Comparison of ENCODE assay signal across 12 cellular contexts in genomic region chr2:119820275-119820674, GRCh38.
A peak's percentile ranks its signal among the peaks of the same experiment; 100 is the strongest.
DNase-seq lines count a peak whose midpoint lies in the region; ATAC-seq, FAIRE-seq and TF ChIP-seq lines count a peak whose summit lies in the region.
"Had no signal": no experiment of that assay in that cellular context is flagged by ENCODE, and none has a peak within 500 bp of the region (broad histone marks: within the 10 kb centered on the region; RNA-seq: fewer than 3 reads in every experiment).

No MANE protein-coding gene starts in this region.

- H3K9me3 Mint-ChIP-seq in CD4-positive, alpha-beta T cell: peaks cover 3% of the 10 kb centered on the region
- H3K9me3 Mint-ChIP-seq in immature natural killer cell: peaks cover 0 to 10% (median 0%) of the 10 kb centered on the region in 6 donors

- no peak overlapping the region for H3K27ac ChIP-seq in CD4-positive, alpha-beta T cell (ENCODE audit: low read depth, low read length)
- no peak overlapping the region for H3K27ac ChIP-seq in adrenal gland
- H3K27ac ChIP-seq in keratinocyte (ENCODE audit: control insufficient read depth, insufficient read depth, low read length): no peak overlapping the region

- H3K4me1 Mint-ChIP-seq in CD4-positive, alpha-beta T cell (ENCODE audit: low read depth): peaks cover 53% of the 10 kb centered on the region
- peaks cover 48 to 69% of the 10 kb centered on the region in 2 donors for H3K4me1 Mint-ChIP-seq in immature natural killer cell

- H3K9me1 ChIP-seq in keratinocyte (ENCODE audit: control insufficient read depth, extremely low read depth, insufficient read depth, low read length): no peaks in the 10 kb centered on the region

- peaks cover 12% of the 10 kb centered on the region for H3K79me2 ChIP-seq in keratinocyte (ENCODE audit: control insufficient read depth, insufficient read depth, low read length)

- no peak overlapping the region for H2AFZ ChIP-seq in keratinocyte (ENCODE audit: control insufficient read depth, low read length)

- H3K36me3 ChIP-seq in adrenal gland (replicated peaks in 1 of 2): no peaks in the 10 kb centered on the region
- H3K36me3 ChIP-seq in keratinocyte (ENCODE audit: control insufficient read depth in 2 of 2, extremely low read depth in 1 of 2, insufficient read depth in 2 of 2, low read length in 2 of 2): no peaks in the 10 kb centered on the region

- DNase-seq in CD4-positive, alpha-beta T cell: no peak
- DNase-seq in HS-5 (ENCODE audit: low read depth) (peak; percentile 81), adrenal gland (peak in 6 of 7 donors; percentile 30 to 64 (median 44)), keratinocyte (ENCODE audit: low read depth, low spot score) (no peak), immature natural killer cell (no peak), dedifferentiated amniotic fluid mesenchymal stem cell (ENCODE audit: extremely low spot score) (no peak)
- DNase-seq: islet precursor cell, MV-4-11 had no signal

- dilution Hi-C loops in keratinocyte (cut with MboI; ENCODE audit: extremely low pct_ligation_motif_present, low sequenced_read_pairs): no loop called here

- no peak overlapping the region for H3K4me2 ChIP-seq in keratinocyte (ENCODE audit: control insufficient read depth, extremely low read depth, insufficient read depth, low read depth, low read length)

- TF ChIP-seq CTCF in CD4-positive, alpha-beta T cell (IDR thresholded peaks at IDR 0.05): no peak
- TF ChIP-seq CTCF in adrenal gland (IDR thresholded peaks at IDR 0.05): no peak
- no peak for TF ChIP-seq CTCF in keratinocyte (optimal IDR thresholded peaks at IDR 0.05 in 1 of 3, IDR thresholded peaks at IDR 0.05 in 1 of 3, conservative IDR thresholded peaks at IDR 0.05 in 1 of 3; ENCODE audit: extremely low read depth in 1 of 3, insufficient read depth in 2 of 3, low read length in 3 of 3)

- intact Hi-C loops in CD4-positive, alpha-beta T cell (cut with DNase I, micrococcal nuclease): loop anchor here (10.0 kb wide), 2 partner anchors 305 to 355 kb away; no protein-coding TSS in a partner anchor
- intact Hi-C loops in adrenal gland (cut with DNase I): loop anchor here (5.0 to 10.0 kb wide), 2 partner anchors 65 to 68 kb away; partner anchors contain the start of gene PTPN4 (in 1 of the 2)

- peak; percentile 64 for FAIRE-seq in keratinocyte (lab: Jason Lieb, UNC)
- FAIRE-seq: G401.6 had no signal

- H3K27me3 ChIP-seq in CD4-positive, alpha-beta T cell (ENCODE audit: control insufficient read depth, insufficient read depth, low read length): no peaks in the 10 kb centered on the region
- no peaks in the 10 kb centered on the region for H3K27me3 ChIP-seq in adrenal gland
- H3K27me3 ChIP-seq in keratinocyte (ENCODE audit: control insufficient read depth, extremely low read depth, insufficient read depth, low read length): no peaks in the 10 kb centered on the region

- H3K36me3 Mint-ChIP-seq in CD4-positive, alpha-beta T cell (ENCODE audit: low read depth): peaks cover 51% of the 10 kb centered on the region
- H3K36me3 Mint-ChIP-seq in immature natural killer cell: peaks cover 14 to 18% (median 15%) of the 10 kb centered on the region in 3 donors

- H3K9ac ChIP-seq in keratinocyte (ENCODE audit: control insufficient read depth, extremely low read depth, insufficient read depth, low read length): no peak overlapping the region

- no peaks in the 10 kb centered on the region for H3K27me3 Mint-ChIP-seq in CD4-positive, alpha-beta T cell
- H3K27me3 Mint-ChIP-seq in immature natural killer cell (ENCODE audit: low read depth in 3 of 3): peaks cover 0 to 4% (median 0%) of the 10 kb centered on the region in 3 donors
- H3K27me3 Mint-ChIP-seq: stimulated activated naive CD8-positive, alpha-beta T cell treated with anti-CD3 and anti-CD28 coated beads, Interleukin-15, Interleukin-2, amounts not matched to agents 100 ng/mL and 50 ng/mL, for 24 hours had no signal

- H3K4me1 ChIP-seq in adrenal gland (replicated peaks in 1 of 2): peaks cover 0 to 13% of the 10 kb centered on the region in 2 donors
- H3K4me1 ChIP-seq in keratinocyte (ENCODE audit: control insufficient read depth, extremely low read depth, insufficient read depth, low read length): peaks cover 7% of the 10 kb centered on the region

- H3K4me3 Mint-ChIP-seq in CD4-positive, alpha-beta T cell: no peak overlapping the region
- no peak overlapping the region for H3K4me3 Mint-ChIP-seq in immature natural killer cell
- H3K4me3 Mint-ChIP-seq: stimulated activated naive CD8-positive, alpha-beta T cell treated with anti-CD3 and anti-CD28 coated beads, Interleukin-15, Interleukin-2, amounts not matched to agents 100 ng/mL and 50 ng/mL, for 24 hours had no signal

- no peak overlapping the region for H3K4me3 ChIP-seq in adrenal gland
- H3K4me3 ChIP-seq in keratinocyte (ENCODE audit: control insufficient read depth in 2 of 3, extremely low read depth in 1 of 3, insufficient read depth in 2 of 3, low read depth in 1 of 3, low read length in 3 of 3): no peak overlapping the region

- no peak for TF ChIP-seq POLR2A in adrenal gland (IDR thresholded peaks at IDR 0.05)

- no peak for ATAC-seq in CD4-positive, alpha-beta T cell (ENCODE audit: poor library complexity)
- ATAC-seq in GM18868 (IDR thresholded peaks at IDR 0.05; ENCODE audit: unreplicated experiment) (no peak), GM19023 (IDR thresholded peaks at IDR 0.05; ENCODE audit: unreplicated experiment) (no peak)

- POLR2A ChIA-PET in CD4-positive, alpha-beta T cell (lab: Charles Lee): interaction anchor here (0.6 kb wide), 1 partner anchor 62 kb away, joined by 3 read pairs; no protein-coding TSS in a partner anchor

- peak overlapping the region; percentile 1 for H3K27ac Mint-ChIP-seq in CD4-positive, alpha-beta T cell
- peak overlapping the region in 2 of 6 donors; percentile 2 to 36 for H3K27ac Mint-ChIP-seq in immature natural killer cell
- H3K27ac Mint-ChIP-seq: stimulated activated naive CD8-positive, alpha-beta T cell treated with anti-CD3 and anti-CD28 coated beads, Interleukin-15, Interleukin-2, amounts not matched to agents 100 ng/mL and 50 ng/mL, for 24 hours had no signal

- CTCF ChIA-PET in CD4-positive, alpha-beta T cell (lab: Charles Lee): interaction anchor here (1.1 to 1.5 kb wide), 2 partner anchors 67 to 117 kb away, joined by 3 to 4 read pairs; no protein-coding TSS in a partner anchor

- H3K9me3 ChIP-seq in CD4-positive, alpha-beta T cell (ENCODE audit: control insufficient read depth, low read length): no peaks in the 10 kb centered on the region
- H3K9me3 ChIP-seq in adrenal gland (replicated peaks in 1 of 3): no peaks in the 10 kb centered on the region
- H3K9me3 ChIP-seq in keratinocyte (ENCODE audit: control insufficient read depth, low read depth, low read length): no peaks in the 10 kb centered on the region

- no peaks in the 10 kb centered on the region for H4K20me1 ChIP-seq in keratinocyte (ENCODE audit: control insufficient read depth, extremely low read depth, insufficient read depth, low read length)

Comparison
In these comparisons a context has a peak if more than half of its experiments do, and no peak if none do; other contexts are left out.
1. DNase-seq: peak in HS-5 (single experiment) and adrenal gland (6 of 7); none in CD4-positive, alpha-beta T cell (0 of 10), keratinocyte (single experiment), immature natural killer cell (0 of 3) and dedifferentiated amniotic fluid mesenchymal stem cell (single experiment).